In the genomic region with DNA sequence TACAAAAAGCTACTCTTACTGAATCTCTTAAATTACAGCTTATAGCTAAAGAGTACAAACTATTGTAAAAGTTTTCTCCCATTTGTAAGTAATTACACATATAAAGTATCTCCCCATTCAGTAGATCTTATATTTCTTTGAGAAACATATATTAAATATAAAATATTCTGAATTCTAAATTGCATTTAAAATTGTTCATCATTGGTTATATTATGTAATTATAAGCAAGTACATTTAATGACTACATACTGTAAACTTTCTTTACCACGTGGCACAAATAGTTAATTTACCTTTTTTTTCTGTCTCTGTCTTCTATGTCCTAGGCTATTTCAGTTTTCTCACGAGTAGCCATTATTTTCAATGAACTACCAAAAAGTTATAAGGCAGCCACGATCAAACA, we compare ENCODE assay signal across 38 cellular contexts.
"Had no signal": no experiment of that assay in that cellular context is flagged by ENCODE, and none has a peak within 500 bp of the region (broad histone marks: within the 10 kb centered on the region; RNA-seq: fewer than 3 reads in every experiment).

No MANE protein-coding gene starts in this region.

- FAIRE-seq: astrocyte, bronchial epithelial cell had no signal

- H3K9me3 ChIP-seq: adrenal gland, ascending aorta, body of pancreas, breast epithelium had no signal

- H3K27ac ChIP-seq: adrenal gland, ascending aorta, body of pancreas, brain microvascular endothelial cell, breast epithelium, cardiac muscle cell had no signal

- H3K27me3 ChIP-seq: cardiac muscle cell had no signal

- H3K4me1 ChIP-seq: adrenal gland, ascending aorta, body of pancreas, breast epithelium had no signal

- DNase-seq: activated effector memory CD4-positive, alpha-beta T cell treated with anti-CD3 and anti-CD28 coated beads, Interleukin-2, amount 50 U/mL, for 16 hours; activated effector memory CD4-positive, alpha-beta T cell treated with Interleukin-2 at 50 U/mL for 16 hours; activated gamma-delta T cell; activated naive CD4-positive, alpha-beta T cell; activated naive CD4-positive, alpha-beta T cell treated with anti-CD3 and anti-CD28 coated beads for 36 hours; activated naive CD4-positive, alpha-beta T cell treated with anti-CD3 and anti-CD28 coated beads, Interleukin-2, amount 10 ng/mL, durations not matched to agents 7 days and 5 days; activated naive CD4-positive, alpha-beta T cell treated with anti-CD3 and anti-CD28 coated beads, Interleukin-2, amount 50 U/mL, for 16 hours; activated naive CD4-positive, alpha-beta T cell treated with Interleukin-2 at 50 U/mL for 16 hours; activated naive CD8-positive, alpha-beta T cell treated with anti-CD3 and anti-CD28 coated beads for 36 hours; activated naive CD8-positive, alpha-beta T cell treated with anti-CD3 and anti-CD28 coated beads, Interleukin-2, amount 10 ng/mL, durations not matched to agents 7 days and 5 days; activated naive CD8-positive, alpha-beta T cell treated with anti-CD3 and anti-CD28 coated beads, Interleukin-2, amount 50 U/mL, for 24 hours; activated T-cell treated with anti-CD3 and anti-CD28 coated beads, Interleukin-2, amount 50 U/mL, for 24 hours; activated T-cell treated with anti-CD3 and anti-CD28 coated beads, Interleukin-2, amount 50 U/mL, for 4 hours; activated T-cell treated with anti-CD3 and anti-CD28 coated beads, Interleukin-2, amount 50 U/mL, for 48 hours; activated T-cell treated with anti-CD3 and anti-CD28 coated beads, Interleukin-2, amount 50 U/mL, for 72 hours; adrenal gland; amniotic stem cell; amygdala; anterior cingulate cortex; aorta; body of pancreas; brain microvascular endothelial cell; caudate nucleus; central memory CD4-positive, alpha-beta T cell; cerebellar nuclear complex had no signal

- H3K27ac Mint-ChIP-seq: activated naive CD4-positive, alpha-beta T cell treated with anti-CD3 and anti-CD28 coated beads for 36 hours; activated naive CD4-positive, alpha-beta T cell treated with anti-CD3 and anti-CD28 coated beads, Interleukin-2, amount 10 ng/mL, durations not matched to agents 7 days and 5 days; activated naive CD4-positive, alpha-beta T cell treated with anti-CD3 and anti-CD28 coated beads, Interleukin-2, amount 50 U/mL, for 24 hours; activated naive CD4-positive, alpha-beta T cell treated with anti-CD3 and anti-CD28 coated beads, Interleukin-2, amount 50 U/mL, for 72 hours; activated naive CD8-positive, alpha-beta T cell; activated naive CD8-positive, alpha-beta T cell treated with anti-CD3 and anti-CD28 coated beads for 36 hours; activated naive CD8-positive, alpha-beta T cell treated with anti-CD3 and anti-CD28 coated beads, Interleukin-2, amount 10 ng/mL, durations not matched to agents 7 days and 5 days; activated naive CD8-positive, alpha-beta T cell treated with anti-CD3 and anti-CD28 coated beads, Interleukin-2, amount 50 U/mL, for 24 hours; activated T-cell treated with anti-CD3 and anti-CD28 coated beads, Interleukin-2, amount 50 U/mL, for 24 hours; activated T-cell treated with anti-CD3 and anti-CD28 coated beads, Interleukin-2, amount 50 U/mL, for 72 hours; activated T-helper 1 cell treated with anti-CD3 and anti-CD28 coated beads, Interleukin-12 subunit alpha, Interleukin-12 subunit beta, Interleukin-2, Interleukin-4 antibody, amounts not matched to agents 30 ng/mL and 10 ng/mL and 1 ng/mL, durations not matched to agents 14 hours and 24 hours and 36 hours; activated T-helper 17 cell treated with anti-CD3 and anti-CD28 coated beads, Interleukin-2, amount 50 U/mL, for 72 hours; activated T-helper 2 cell treated with anti-CD3 and anti-CD28 coated beads, Interferon-gamma antibody, Interleukin-2, Interleukin-4, amounts not matched to agents 10 μg/mL and 5 μg/mL and 100 μg/mL, durations not matched to agents 14 hours and 24 hours and 36 hours; brain had no signal

- H3K9me3 Mint-ChIP-seq: activated naive CD4-positive, alpha-beta T cell treated with anti-CD3 and anti-CD28 coated beads for 36 hours; activated naive CD4-positive, alpha-beta T cell treated with anti-CD3 and anti-CD28 coated beads, Interleukin-2, amount 10 ng/mL, durations not matched to agents 7 days and 5 days; activated naive CD4-positive, alpha-beta T cell treated with anti-CD3 and anti-CD28 coated beads, Interleukin-2, amount 50 U/mL, for 24 hours; activated naive CD4-positive, alpha-beta T cell treated with anti-CD3 and anti-CD28 coated beads, Interleukin-2, amount 50 U/mL, for 72 hours; activated naive CD8-positive, alpha-beta T cell treated with anti-CD3 and anti-CD28 coated beads for 36 hours; activated naive CD8-positive, alpha-beta T cell treated with anti-CD3 and anti-CD28 coated beads, Interleukin-2, amount 10 ng/mL, durations not matched to agents 7 days and 5 days; activated naive CD8-positive, alpha-beta T cell treated with anti-CD3 and anti-CD28 coated beads, Interleukin-2, amount 50 U/mL, for 24 hours; activated T-cell treated with anti-CD3 and anti-CD28 coated beads, Interleukin-2, amount 50 U/mL, for 24 hours; activated T-cell treated with anti-CD3 and anti-CD28 coated beads, Interleukin-2, amount 50 U/mL, for 4 hours; activated T-cell treated with anti-CD3 and anti-CD28 coated beads, Interleukin-2, amount 50 U/mL, for 72 hours; activated T-helper 1 cell treated with anti-CD3 and anti-CD28 coated beads, Interleukin-12 subunit alpha, Interleukin-12 subunit beta, Interleukin-2, Interleukin-4 antibody, amounts not matched to agents 30 ng/mL and 10 ng/mL and 1 ng/mL, durations not matched to agents 14 hours and 24 hours and 36 hours; activated T-helper 17 cell treated with anti-CD3 and anti-CD28 coated beads, Interleukin-2, amount 50 U/mL, for 72 hours; activated T-helper 2 cell treated with anti-CD3 and anti-CD28 coated beads, Interferon-gamma antibody, Interleukin-2, Interleukin-4, amounts not matched to agents 10 μg/mL and 5 μg/mL and 100 μg/mL, durations not matched to agents 14 hours and 24 hours and 36 hours; central memory CD8-positive, alpha-beta T cell had no signal

- H3K36me3 ChIP-seq: adrenal gland, ascending aorta, brain microvascular endothelial cell, breast epithelium, cardiac muscle cell had no signal

- H3K4me1 Mint-ChIP-seq: activated naive CD4-positive, alpha-beta T cell treated with anti-CD3 and anti-CD28 coated beads, Interleukin-2, amount 10 ng/mL, durations not matched to agents 7 days and 5 days; activated naive CD4-positive, alpha-beta T cell treated with anti-CD3 and anti-CD28 coated beads, Interleukin-2, amount 50 U/mL, for 24 hours; activated naive CD8-positive, alpha-beta T cell treated with anti-CD3 and anti-CD28 coated beads for 36 hours; activated naive CD8-positive, alpha-beta T cell treated with anti-CD3 and anti-CD28 coated beads, Interleukin-2, amount 10 ng/mL, durations not matched to agents 7 days and 5 days; activated naive CD8-positive, alpha-beta T cell treated with anti-CD3 and anti-CD28 coated beads, Interleukin-2, amount 50 U/mL, for 24 hours; activated T-helper 17 cell treated with anti-CD3 and anti-CD28 coated beads, Interleukin-2, amount 50 U/mL, for 72 hours; brain; central memory CD8-positive, alpha-beta T cell had no signal

- H3K4me3 Mint-ChIP-seq: activated naive CD4-positive, alpha-beta T cell treated with anti-CD3 and anti-CD28 coated beads for 36 hours; activated naive CD4-positive, alpha-beta T cell treated with anti-CD3 and anti-CD28 coated beads, Interleukin-2, amount 10 ng/mL, durations not matched to agents 7 days and 5 days; activated naive CD4-positive, alpha-beta T cell treated with anti-CD3 and anti-CD28 coated beads, Interleukin-2, amount 50 U/mL, for 24 hours; activated naive CD8-positive, alpha-beta T cell; activated naive CD8-positive, alpha-beta T cell treated with anti-CD3 and anti-CD28 coated beads for 36 hours; activated naive CD8-positive, alpha-beta T cell treated with anti-CD3 and anti-CD28 coated beads, Interleukin-2, amount 10 ng/mL, durations not matched to agents 7 days and 5 days; activated naive CD8-positive, alpha-beta T cell treated with anti-CD3 and anti-CD28 coated beads, Interleukin-2, amount 50 U/mL, for 24 hours; activated T-cell treated with anti-CD3 and anti-CD28 coated beads, Interleukin-2, amount 50 U/mL, for 24 hours; activated T-cell treated with anti-CD3 and anti-CD28 coated beads, Interleukin-2, amount 50 U/mL, for 4 hours; activated T-cell treated with anti-CD3 and anti-CD28 coated beads, Interleukin-2, amount 50 U/mL, for 72 hours; activated T-helper 1 cell treated with anti-CD3 and anti-CD28 coated beads, Interleukin-12 subunit alpha, Interleukin-12 subunit beta, Interleukin-2, Interleukin-4 antibody, amounts not matched to agents 30 ng/mL and 10 ng/mL and 1 ng/mL, durations not matched to agents 14 hours and 24 hours and 36 hours; activated T-helper 17 cell treated with anti-CD3 and anti-CD28 coated beads, Interleukin-2, amount 50 U/mL, for 72 hours; brain; central memory CD8-positive, alpha-beta T cell had no signal

- ATAC-seq: activated naive CD4-positive, alpha-beta T cell treated with anti-CD3 and anti-CD28 coated beads, Interleukin-2, amount 50 U/mL, for 72 hours; activated naive CD8-positive, alpha-beta T cell treated with anti-CD3 and anti-CD28 coated beads, Interleukin-2, amount 50 U/mL, for 24 hours; activated T-cell treated with anti-CD3 and anti-CD28 coated beads, Interleukin-2, amount 50 U/mL, for 4 hours; activated T-cell treated with anti-CD3 and anti-CD28 coated beads, Interleukin-2, amount 50 U/mL, for 72 hours; activated T-helper 17 cell treated with anti-CD3 and anti-CD28 coated beads, Interleukin-2, amount 50 U/mL, for 72 hours; body of pancreas had no signal

- H3K4me3 ChIP-seq: adrenal gland, ascending aorta, body of pancreas, breast epithelium, cardiac muscle cell had no signal

- H3K36me3 Mint-ChIP-seq: activated naive CD4-positive, alpha-beta T cell treated with anti-CD3 and anti-CD28 coated beads, Interleukin-2, amount 10 ng/mL, durations not matched to agents 7 days and 5 days; activated naive CD4-positive, alpha-beta T cell treated with anti-CD3 and anti-CD28 coated beads, Interleukin-2, amount 50 U/mL, for 24 hours; activated naive CD4-positive, alpha-beta T cell treated with anti-CD3 and anti-CD28 coated beads, Interleukin-2, amount 50 U/mL, for 72 hours; activated naive CD8-positive, alpha-beta T cell; activated naive CD8-positive, alpha-beta T cell treated with anti-CD3 and anti-CD28 coated beads for 36 hours; brain had no signal
